ENCODE assay signal across 32 cellular contexts in genomic region chr2:88122141-88122884, GRCh38. TPM values are rescaled to one million over a fixed set of nuclear protein-coding genes. Genes with fewer than 3 reads are reported as not detected.
"Had no signal": no experiment of that assay in that cellular context is flagged by ENCODE, and none has a peak within 500 bp of the region (broad histone marks: within the 10 kb centered on the region; RNA-seq: fewer than 3 reads in every experiment).

No MANE protein-coding gene starts in this region.

- H3K27me3 ChIP-seq: brain microvascular endothelial cell, esophagus muscularis mucosa, gastrocnemius medialis had no signal

- H3K4me1 Mint-ChIP-seq: activated CD4-positive, alpha-beta T cell treated with anti-CD3 and anti-CD28 coated beads for 36 hours; activated CD4-positive, alpha-beta T cell treated with anti-CD3 and anti-CD28 coated beads, Interleukin-2, amount 10 ng/mL, durations not matched to agents 24 days and 14 days; activated T-helper 17 cell treated with anti-CD3 and anti-CD28 coated beads, Interleukin-2, amount 50 U/mL, for 72 hours; central memory CD8-positive, alpha-beta T cell had no signal

- H3K36me3 ChIP-seq: brain microvascular endothelial cell, esophagus muscularis mucosa, gastrocnemius medialis had no signal

- H3K4me1 ChIP-seq: esophagus muscularis mucosa, foreskin keratinocyte had no signal

- H3K36me3 Mint-ChIP-seq: activated CD4-positive, alpha-beta memory T cell treated with anti-CD3 and anti-CD28 coated beads for 36 hours; activated naive CD8-positive, alpha-beta T cell had no signal

- H3K9me3 ChIP-seq: esophagus muscularis mucosa, gastrocnemius medialis had no signal

- H3K27ac ChIP-seq: brain microvascular endothelial cell, esophagus muscularis mucosa, foreskin keratinocyte, gastrocnemius medialis had no signal

- H3K4me3 Mint-ChIP-seq: activated CD4-positive, alpha-beta memory T cell treated with anti-CD3 and anti-CD28 coated beads for 36 hours; activated CD4-positive, alpha-beta T cell treated with anti-CD3 and anti-CD28 coated beads for 36 hours; activated CD4-positive, alpha-beta T cell treated with anti-CD3 and anti-CD28 coated beads, Interleukin-2, amount 10 ng/mL, durations not matched to agents 24 days and 14 days; activated naive CD8-positive, alpha-beta T cell; activated T-cell treated with anti-CD3 and anti-CD28 coated beads, Interleukin-2, amount 50 U/mL, for 24 hours; activated T-cell treated with anti-CD3 and anti-CD28 coated beads, Interleukin-2, amount 50 U/mL, for 72 hours; activated T-helper 17 cell treated with anti-CD3 and anti-CD28 coated beads, Interleukin-2, amount 50 U/mL, for 72 hours; central memory CD8-positive, alpha-beta T cell; effector memory CD8-positive, alpha-beta T cell had no signal

- FAIRE-seq: astrocyte, bronchial epithelial cell had no signal

- H3K4me3 ChIP-seq: esophagus muscularis mucosa, gastrocnemius medialis had no signal

- ATAC-seq: activated CD4-positive, alpha-beta T cell treated with anti-CD3 and anti-CD28 coated beads for 36 hours; activated T-cell treated with anti-CD3 and anti-CD28 coated beads, Interleukin-2, amount 50 U/mL, for 72 hours; activated T-helper 17 cell treated with anti-CD3 and anti-CD28 coated beads, Interleukin-2, amount 50 U/mL, for 72 hours; effector memory CD8-positive, alpha-beta T cell; foreskin keratinocyte; gastrocnemius medialis had no signal

- H3K9me3 Mint-ChIP-seq: activated CD4-positive, alpha-beta memory T cell treated with anti-CD3 and anti-CD28 coated beads for 36 hours; activated CD4-positive, alpha-beta T cell treated with anti-CD3 and anti-CD28 coated beads, Interleukin-2, amount 10 ng/mL, durations not matched to agents 24 days and 14 days; activated T-cell treated with anti-CD3 and anti-CD28 coated beads, Interleukin-2, amount 50 U/mL, for 24 hours; activated T-cell treated with anti-CD3 and anti-CD28 coated beads, Interleukin-2, amount 50 U/mL, for 72 hours; activated T-helper 17 cell treated with anti-CD3 and anti-CD28 coated beads, Interleukin-2, amount 50 U/mL, for 72 hours; central memory CD8-positive, alpha-beta T cell; effector memory CD8-positive, alpha-beta T cell had no signal

- H3K27ac Mint-ChIP-seq: activated CD4-positive, alpha-beta memory T cell treated with anti-CD3 and anti-CD28 coated beads for 36 hours; activated CD4-positive, alpha-beta T cell treated with anti-CD3 and anti-CD28 coated beads for 36 hours; activated CD4-positive, alpha-beta T cell treated with anti-CD3 and anti-CD28 coated beads, Interleukin-2, amount 10 ng/mL, durations not matched to agents 24 days and 14 days; activated naive CD8-positive, alpha-beta T cell; activated T-cell treated with anti-CD3 and anti-CD28 coated beads, Interleukin-2, amount 50 U/mL, for 24 hours; activated T-cell treated with anti-CD3 and anti-CD28 coated beads, Interleukin-2, amount 50 U/mL, for 72 hours; activated T-helper 17 cell treated with anti-CD3 and anti-CD28 coated beads, Interleukin-2, amount 50 U/mL, for 72 hours; effector memory CD8-positive, alpha-beta T cell had no signal

- DNase-seq: activated CD4-positive, alpha-beta memory T cell treated with anti-CD3 and anti-CD28 coated beads for 36 hours; activated CD4-positive, alpha-beta T cell treated with anti-CD3 and anti-CD28 coated beads for 36 hours; activated CD4-positive, alpha-beta T cell treated with anti-CD3 and anti-CD28 coated beads, Interleukin-2, amount 10 ng/mL, durations not matched to agents 24 days and 14 days; activated CD4-positive, CD25-positive, alpha-beta regulatory T cell; activated CD4-positive, CD25-positive, alpha-beta regulatory T cell treated with anti-CD3 and anti-CD28 coated beads, Interleukin-2, amount 50 U/mL, for 72 hours; activated CD8-positive, alpha-beta memory T cell treated with anti-CD3 and anti-CD28 coated beads, Interleukin-2, amount 50 U/mL, for 48 hours; activated effector memory CD4-positive, alpha-beta T cell treated with Interleukin-2 at 50 U/mL for 16 hours; activated gamma-delta T cell treated with Interleukin-2 at 50 U/mL for 16 hours; activated naive CD4-positive, alpha-beta T cell treated with anti-CD3 and anti-CD28 coated beads, Interleukin-2, amount 50 U/mL, for 16 hours; activated naive CD4-positive, alpha-beta T cell treated with Interleukin-2 at 50 U/mL for 16 hours; activated T-cell treated with anti-CD3 and anti-CD28 coated beads for 4 hours; activated T-cell treated with anti-CD3 and anti-CD28 coated beads, Interleukin-2, amount 50 U/mL, for 24 hours; activated T-cell treated with anti-CD3 and anti-CD28 coated beads, Interleukin-2, amount 50 U/mL, for 72 hours; amniotic stem cell; anterior cingulate cortex; brain microvascular endothelial cell; cortex of kidney; dermis blood vessel endothelial cell; effector CD4-positive, alpha-beta T cell; effector memory CD8-positive, alpha-beta T cell; erythroblast; foreskin keratinocyte; gastrocnemius medialis; T-helper 2 cell had no signal

RNA-seq across cellular contexts. Expression of gene FABP1, which starts 5.5 kb away (rescaled TPM):
- total RNA-seq: activated CD4-positive, alpha-beta memory T cell treated with anti-CD3 and anti-CD28 coated beads for 36 hours; activated CD4-positive, alpha-beta T cell treated with anti-CD3 and anti-CD28 coated beads for 36 hours; activated CD4-positive, alpha-beta T cell treated with anti-CD3 and anti-CD28 coated beads, Interleukin-2, amount 10 ng/mL, durations not matched to agents 24 days and 14 days; activated T-cell treated with anti-CD3 and anti-CD28 coated beads, Interleukin-2, amount 50 U/mL, for 72 hours; activated T-helper 17 cell treated with anti-CD3 and anti-CD28 coated beads, Interleukin-2, amount 50 U/mL, for 72 hours; astrocyte; bronchial epithelial cell; cardiac septum; dermis blood vessel endothelial cell; foreskin keratinocyte; T-helper 1 cell treated with Interleukin-12 subunit alpha and Interleukin-12 subunit beta and Interleukin-4 antibody, amounts not matched to agents 30 ng/mL and 1 ng/mL, for 36 hours had no signal
- polyA plus RNA-seq: foreskin keratinocyte had no signal

RNA-seq across cellular contexts. Expression of gene SMYD1, which starts 54.7 kb away (rescaled TPM):
- total RNA-seq: activated CD4-positive, alpha-beta memory T cell treated with anti-CD3 and anti-CD28 coated beads for 36 hours; activated CD4-positive, alpha-beta T cell treated with anti-CD3 and anti-CD28 coated beads for 36 hours; activated CD4-positive, alpha-beta T cell treated with anti-CD3 and anti-CD28 coated beads, Interleukin-2, amount 10 ng/mL, durations not matched to agents 24 days and 14 days; activated T-cell treated with anti-CD3 and anti-CD28 coated beads, Interleukin-2, amount 50 U/mL, for 72 hours; activated T-helper 17 cell treated with anti-CD3 and anti-CD28 coated beads, Interleukin-2, amount 50 U/mL, for 72 hours; astrocyte; bronchial epithelial cell; dermis blood vessel endothelial cell; foreskin keratinocyte; T-helper 1 cell treated with Interleukin-12 subunit alpha and Interleukin-12 subunit beta and Interleukin-4 antibody, amounts not matched to agents 30 ng/mL and 1 ng/mL, for 36 hours had no signal
- polyA plus RNA-seq: foreskin keratinocyte had no signal
